Comparison of ENCODE assay signal across 1 cellular context in the genomic region with DNA sequence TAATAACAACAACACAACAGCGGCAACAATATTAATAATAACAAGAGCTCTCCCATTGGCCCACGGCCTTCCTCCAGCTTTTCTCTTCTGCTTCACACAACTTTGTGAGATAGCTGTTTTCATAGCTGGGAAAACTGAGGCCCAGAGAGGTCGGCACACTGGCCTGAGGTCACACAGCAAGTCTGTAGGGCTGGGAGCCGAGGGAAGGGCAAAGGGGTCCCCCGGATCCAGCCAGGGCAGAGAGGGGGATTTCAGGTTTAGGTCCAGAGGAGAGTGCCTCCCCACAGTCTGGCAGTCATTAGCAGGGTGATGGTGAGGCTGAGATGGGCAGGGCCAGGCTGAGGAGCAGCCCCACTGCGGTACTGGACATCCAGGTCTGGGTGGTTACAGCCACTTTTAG.
TF ChIP-seq lines count a peak whose summit lies in the region.

No MANE protein-coding gene starts in this region.

TF ChIP-seq in K562, 482 proteins besides CTCF, POLR2A, EP300 and RAD21:
- no peak for TF ChIP-seq ZNF766 (CRISPR knock-in tag; conservative IDR thresholded peaks at IDR 0.05)
- TF ChIP-seq, protein P1, sequence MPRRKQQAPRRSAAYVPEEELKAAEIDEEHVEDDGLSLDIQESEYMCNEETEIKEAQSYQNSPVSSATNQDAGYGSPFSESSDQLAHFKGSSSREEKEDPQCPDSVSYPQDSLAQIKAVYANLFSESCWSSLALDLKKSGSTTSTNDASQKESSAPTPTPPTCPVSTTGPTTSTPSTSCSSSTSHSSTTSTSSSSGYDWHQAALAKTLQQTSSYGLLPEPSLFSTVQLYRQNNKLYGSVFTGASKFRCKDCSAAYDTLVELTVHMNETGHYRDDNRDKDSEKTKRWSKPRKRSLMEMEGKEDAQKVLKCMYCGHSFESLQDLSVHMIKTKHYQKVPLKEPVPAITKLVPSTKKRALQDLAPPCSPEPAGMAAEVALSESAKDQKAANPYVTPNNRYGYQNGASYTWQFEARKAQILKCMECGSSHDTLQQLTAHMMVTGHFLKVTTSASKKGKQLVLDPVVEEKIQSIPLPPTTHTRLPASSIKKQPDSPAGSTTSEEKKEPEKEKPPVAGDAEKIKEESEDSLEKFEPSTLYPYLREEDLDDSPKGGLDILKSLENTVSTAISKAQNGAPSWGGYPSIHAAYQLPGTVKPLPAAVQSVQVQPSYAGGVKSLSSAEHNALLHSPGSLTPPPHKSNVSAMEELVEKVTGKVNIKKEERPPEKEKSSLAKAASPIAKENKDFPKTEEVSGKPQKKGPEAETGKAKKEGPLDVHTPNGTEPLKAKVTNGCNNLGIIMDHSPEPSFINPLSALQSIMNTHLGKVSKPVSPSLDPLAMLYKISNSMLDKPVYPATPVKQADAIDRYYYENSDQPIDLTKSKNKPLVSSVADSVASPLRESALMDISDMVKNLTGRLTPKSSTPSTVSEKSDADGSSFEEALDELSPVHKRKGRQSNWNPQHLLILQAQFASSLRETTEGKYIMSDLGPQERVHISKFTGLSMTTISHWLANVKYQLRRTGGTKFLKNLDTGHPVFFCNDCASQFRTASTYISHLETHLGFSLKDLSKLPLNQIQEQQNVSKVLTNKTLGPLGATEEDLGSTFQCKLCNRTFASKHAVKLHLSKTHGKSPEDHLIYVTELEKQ (CRISPR knock-in tag; IDR thresholded peaks at IDR 0.05): no peak
- TF ChIP-seq PHB2 (IDR thresholded peaks at IDR 0.05; ENCODE audit: low read depth): no peak
- TF ChIP-seq, protein P2, sequence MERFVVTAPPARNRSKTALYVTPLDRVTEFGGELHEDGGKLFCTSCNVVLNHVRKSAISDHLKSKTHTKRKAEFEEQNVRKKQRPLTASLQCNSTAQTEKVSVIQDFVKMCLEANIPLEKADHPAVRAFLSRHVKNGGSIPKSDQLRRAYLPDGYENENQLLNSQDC (CRISPR knock-in tag; IDR thresholded peaks at IDR 0.05): no peak
- peak in 1 of 2 experiments; percentile 39; a peak in 1 of 4 replicates for TF ChIP-seq KDM1A (IDR thresholded peaks at IDR 0.05)
- no peak for TF ChIP-seq FIP1L1 (IDR thresholded peaks at IDR 0.05; ENCODE audit: low read depth, low read length, poor library complexity, severe bottlenecking)
- TF ChIP-seq TAF9B (IDR thresholded peaks at IDR 0.05; ENCODE audit: partially characterized antibody): no peak
- no peak for TF ChIP-seq TCF7 (IDR thresholded peaks at IDR 0.05; ENCODE audit: borderline replicate concordance)
- TF ChIP-seq RBM25 (IDR thresholded peaks at IDR 0.05; ENCODE audit: low read depth, low read length, severe bottlenecking): peak; percentile 61
- TF ChIP-seq BCOR (IDR thresholded peaks at IDR 0.05): peak; percentile 79
- no peak for TF ChIP-seq CREM (IDR thresholded peaks at IDR 0.05; ENCODE audit: low read depth)
- no peak for TF ChIP-seq CBFB (CRISPR knock-in tag; IDR thresholded peaks at IDR 0.05)
- TF ChIP-seq ZFP36 (IDR thresholded peaks at IDR 0.05; ENCODE audit: low read depth, low read length, partially characterized antibody): peak; percentile 68
- no peak for TF ChIP-seq ZNF717 (CRISPR knock-in tag; IDR thresholded peaks at IDR 0.05)
- peak; percentile 50; the same call in 1 of the 2 replicates for TF ChIP-seq ADNP (tag; IDR thresholded peaks at IDR 0.05)
- TF ChIP-seq SP2 (IDR thresholded peaks at IDR 0.05; ENCODE audit: extremely low read depth, low read depth, low read length, poor library complexity, severe bottlenecking): no peak
- 0 out of 4 replicates have a peak, but pooled peaks of 1 of the 2 experiments have one; percentile 12 for TF ChIP-seq RCOR1 (IDR thresholded peaks at IDR 0.05; ENCODE audit: borderline replicate concordance in 1 of 2, low read depth in 2 of 2, low read length in 2 of 2)
- no peak for TF ChIP-seq ARID1B (IDR thresholded peaks at IDR 0.05)
